8 cellular contexts compared by ENCODE assay signal in genomic region chr11:69088676-69089146, GRCh38. TPM values are rescaled to one million over a fixed set of nuclear protein-coding genes. Genes with fewer than 3 reads are reported as not detected.
DNase-seq lines count a peak whose midpoint lies in the region; ATAC-seq and TF ChIP-seq lines count a peak whose summit lies in the region.

No MANE protein-coding gene starts in this region.

- H3K36me3 Mint-ChIP-seq in activated T-helper 17 cell treated with anti-CD3 and anti-CD28 coated beads, Interleukin-2, amount 50 U/mL, for 72 hours (ENCODE audit: low read depth), result peaks cover 15% of the 10 kb centered on the region

- TF ChIP-seq CTCF in foreskin fibroblast (IDR thresholded peaks at IDR 0.05; ENCODE audit: low read depth, low read length) (peak; percentile 70), omental fat pad (IDR thresholded peaks at IDR 0.05) (peak in 2 of 3 donors; percentile 18 to 55), tibial nerve (IDR thresholded peaks at IDR 0.05) (peak; percentile 67 to 84 (median 77))

- no peaks in the 10 kb centered on the region for H3K9me3 ChIP-seq in tibial nerve

- H3K27ac Mint-ChIP-seq in activated T-helper 17 cell treated with anti-CD3 and anti-CD28 coated beads, Interleukin-2, amount 50 U/mL, for 72 hours, result no peak overlapping the region

- H3K4me1 ChIP-seq in tibial nerve, result peaks cover 0 to 23% (median 0%) of the 10 kb centered on the region in 4 donors

- DNase-seq in DMS153 treated with DMSO at 0.1 percent for 48 hours (lab: John Stamatoyannopoulos, UW; ENCODE audit: unreplicated experiment) (peak; percentile 27), KG1 (lab: John Stamatoyannopoulos, UW) (peak; percentile 29), RKO (ENCODE audit: low spot score) (peak; percentile 59), foreskin fibroblast (peak; percentile 58 to 87), omental fat pad (ENCODE audit: low spot score) (peak; percentile 77), tibial nerve (ENCODE audit: low spot score in 2 of 2) (peak; percentile 69 to 91), foreskin melanocyte (no peak)

- no peaks in the 10 kb centered on the region for H3K27me3 Mint-ChIP-seq in activated T-helper 17 cell treated with anti-CD3 and anti-CD28 coated beads, Interleukin-2, amount 50 U/mL, for 72 hours

- whole genome bisulfite sequencing in tibial nerve, 2 donors, result 28 to 29% methylated on average over 11 of the region's 11 CpGs

- H3K4me1 Mint-ChIP-seq in activated T-helper 17 cell treated with anti-CD3 and anti-CD28 coated beads, Interleukin-2, amount 50 U/mL, for 72 hours, result no peaks in the 10 kb centered on the region

- peak overlapping the region in 2 of 4 donors; percentile 16 to 74 for H3K27ac ChIP-seq in tibial nerve

- no peak overlapping the region for H3K4me3 ChIP-seq in foreskin fibroblast (ENCODE audit: low read depth in 1 of 2, low read length in 2 of 2)
- H3K4me3 ChIP-seq in tibial nerve, result no peak overlapping the region

- TF ChIP-seq EP300 in tibial nerve (IDR thresholded peaks at IDR 0.05), result no peak

- TF ChIP-seq POLR2A in tibial nerve (IDR thresholded peaks at IDR 0.05), result no peak

- no peaks in the 10 kb centered on the region for H3K9me3 Mint-ChIP-seq in activated T-helper 17 cell treated with anti-CD3 and anti-CD28 coated beads, Interleukin-2, amount 50 U/mL, for 72 hours

- peak; percentile 56 for ATAC-seq in activated T-helper 17 cell treated with anti-CD3 and anti-CD28 coated beads, Interleukin-2, amount 50 U/mL, for 72 hours (replicated peaks)
- ATAC-seq in omental fat pad (ENCODE audit: low FRiP score), result peak; percentile 79

- peaks cover 0 to 81% (median 0%) of the 10 kb centered on the region in 3 donors for H3K36me3 ChIP-seq in tibial nerve

- no peak overlapping the region for H3K4me3 Mint-ChIP-seq in activated T-helper 17 cell treated with anti-CD3 and anti-CD28 coated beads, Interleukin-2, amount 50 U/mL, for 72 hours

- H3K27me3 ChIP-seq in tibial nerve, result no peaks in the 10 kb centered on the region

RNA-seq across cellular contexts. Expression of gene TPCN2, which starts 40.0 kb away (rescaled TPM):
- 10 to 100 TPM; 12.8 to 15.9 TPM for total RNA-seq in activated T-helper 17 cell treated with anti-CD3 and anti-CD28 coated beads, Interleukin-2, amount 50 U/mL, for 72 hours
- total RNA-seq in omental fat pad (10 to 100 TPM; 11.8 to 23.3 (median 15.4) TPM), tibial nerve (10 to 100 TPM; 27.1 to 36.1 (median 31.3) TPM)
